15 cellular contexts compared by ENCODE assay signal in the genomic region with DNA sequence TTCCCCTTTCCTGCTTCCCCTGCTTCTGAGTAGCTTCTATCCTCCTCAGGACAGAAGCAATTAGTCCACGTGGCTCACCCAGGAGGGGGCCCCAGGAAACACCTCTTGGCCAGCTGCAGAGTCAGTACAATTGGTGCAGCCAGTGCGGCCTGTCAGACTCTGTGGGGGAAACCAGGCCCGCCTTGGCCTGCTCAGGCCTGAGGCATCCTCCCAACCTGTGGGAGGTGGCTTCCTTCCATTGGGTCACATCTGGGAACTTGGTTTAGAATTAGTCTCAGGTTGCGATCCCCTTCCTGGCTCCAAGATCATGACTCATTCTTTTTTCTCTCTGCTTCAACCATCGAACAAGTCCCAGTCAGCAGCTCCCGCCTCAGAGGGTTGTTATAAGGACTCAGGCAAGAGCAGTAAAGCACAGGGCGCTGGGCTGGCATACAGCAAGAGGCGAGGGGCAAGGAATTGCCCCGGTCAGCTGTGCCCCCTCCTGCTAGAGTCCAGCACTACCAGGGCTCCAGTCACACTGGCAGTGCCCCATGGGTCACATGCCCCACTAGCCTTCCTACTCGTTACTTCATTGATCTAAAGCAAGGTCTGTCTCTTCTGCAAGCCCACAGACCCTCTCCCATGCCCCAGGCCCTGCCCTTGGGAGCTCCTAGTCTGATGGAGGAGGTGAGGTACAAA. TPM values are rescaled to one million over a fixed set of nuclear protein-coding genes. Genes with fewer than 3 reads are reported as not detected.
DNase-seq lines count a peak whose midpoint lies in the region; ATAC-seq and TF ChIP-seq lines count a peak whose summit lies in the region.
"Had no signal": no experiment of that assay in that cellular context is flagged by ENCODE, and none has a peak within 500 bp of the region (broad histone marks: within the 10 kb centered on the region; RNA-seq: fewer than 3 reads in every experiment).

No MANE protein-coding gene starts in this region.

- H3K4me3 Mint-ChIP-seq in activated naive CD8-positive, alpha-beta T cell treated with anti-CD3 and anti-CD28 coated beads, Interleukin-2, amount 50 U/mL, for 24 hours: no peak overlapping the region
- H3K4me3 Mint-ChIP-seq: activated CD4-positive, alpha-beta T cell treated with anti-CD3 and anti-CD28 coated beads, Interleukin-2, amount 10 ng/mL, durations not matched to agents 7 days and 5 days; activated naive CD8-positive, alpha-beta T cell treated with anti-CD3 and anti-CD28 coated beads for 36 hours; effector memory CD8-positive, alpha-beta T cell; stimulated activated naive CD8-positive, alpha-beta T cell treated with anti-CD3 and anti-CD28 coated beads, Interleukin-15, Interleukin-2, amounts not matched to agents 100 ng/mL and 50 ng/mL, for 24 hours had no signal

- intact Hi-C loops in colonic mucosa (cut with DNase I): no loop called here

- H3K36me3 ChIP-seq in RWPE2 (ENCODE audit: low read depth) (no peaks in the 10 kb centered on the region), colonic mucosa (no peaks in the 10 kb centered on the region)

- H3K27me3 ChIP-seq in RWPE2 (ENCODE audit: insufficient read depth, poor library complexity, severe bottlenecking) (no peaks in the 10 kb centered on the region), colonic mucosa (no peaks in the 10 kb centered on the region)

- no peaks in the 10 kb centered on the region for H3K9me3 ChIP-seq in RWPE2 (ENCODE audit: severe bottlenecking)
- no peaks in the 10 kb centered on the region for H3K9me3 ChIP-seq in colonic mucosa

- H3K4me1 ChIP-seq in RWPE2 (ENCODE audit: insufficient read depth, poor library complexity, severe bottlenecking): peaks cover 4% of the 10 kb centered on the region
- no peaks in the 10 kb centered on the region for H3K4me1 ChIP-seq in colonic mucosa

- TF ChIP-seq CTCF in RWPE2 (IDR thresholded peaks at IDR 0.05; ENCODE audit: poor library complexity, severe bottlenecking) (no peak), fibroblast of the aortic adventitia (IDR thresholded peaks at IDR 0.05; ENCODE audit: insufficient read depth, low read length) (no peak), colonic mucosa (IDR thresholded peaks at IDR 0.05) (no peak)

- no peak overlapping the region for H3K4me3 ChIP-seq in RWPE2 (ENCODE audit: severe bottlenecking)
- H3K4me3 ChIP-seq in fibroblast of the aortic adventitia (ENCODE audit: low read depth, low read length): no peak overlapping the region
- H3K4me3 ChIP-seq in colonic mucosa: no peak overlapping the region

- peak; percentile 14 for DNase-seq in AG08395 (ENCODE audit: low spot score)
- DNase-seq in HK-2 (ENCODE audit: unreplicated experiment): peak; percentile 42
- DNase-seq in RWPE2 (ENCODE audit: low spot score): no peak
- peak; percentile 36 for DNase-seq in fibroblast of the aortic adventitia (ENCODE audit: low read depth)
- DNase-seq in colonic mucosa: no peak
- no peak for DNase-seq in activated naive CD8-positive, alpha-beta T cell treated with anti-CD3 and anti-CD28 coated beads, Interleukin-2, amount 50 U/mL, for 24 hours
- no peak for DNase-seq in COLO668 (lab: John Stamatoyannopoulos, UW; ENCODE audit: unreplicated experiment)
- no peak for DNase-seq in activated CD4-positive, alpha-beta T cell treated with anti-CD3 and anti-CD28 coated beads, Interleukin-2, amount 50 U/mL, for 4 hours
- DNase-seq: activated CD4-positive, alpha-beta T cell treated with anti-CD3 and anti-CD28 coated beads, Interleukin-2, amount 10 ng/mL, durations not matched to agents 7 days and 5 days; activated naive CD8-positive, alpha-beta T cell treated with anti-CD3 and anti-CD28 coated beads for 36 hours; effector memory CD8-positive, alpha-beta T cell; Right ventricle myocardium superior; stimulated activated CD4-positive, alpha-beta T cell treated with anti-CD3 and anti-CD28 coated beads, Interleukin-15, amount 100 ng/mL, for 24 hours had no signal

- peak; percentile 98 for ATAC-seq in RWPE2 (ENCODE audit: low read depth)
- ATAC-seq in activated naive CD8-positive, alpha-beta T cell treated with anti-CD3 and anti-CD28 coated beads, Interleukin-2, amount 50 U/mL, for 24 hours: no peak
- ATAC-seq: effector memory CD8-positive, alpha-beta T cell had no signal

- no peak overlapping the region for H3K9ac ChIP-seq in colonic mucosa (ENCODE audit: low read depth in 2 of 2, low read length in 2 of 2)

- peaks cover 8% of the 10 kb centered on the region for H3K27me3 Mint-ChIP-seq in activated naive CD8-positive, alpha-beta T cell treated with anti-CD3 and anti-CD28 coated beads, Interleukin-2, amount 50 U/mL, for 24 hours

- H3K27ac Mint-ChIP-seq in activated naive CD8-positive, alpha-beta T cell treated with anti-CD3 and anti-CD28 coated beads, Interleukin-2, amount 50 U/mL, for 24 hours: no peak overlapping the region
- H3K27ac Mint-ChIP-seq: activated CD4-positive, alpha-beta T cell treated with anti-CD3 and anti-CD28 coated beads, Interleukin-2, amount 10 ng/mL, durations not matched to agents 7 days and 5 days; activated naive CD8-positive, alpha-beta T cell treated with anti-CD3 and anti-CD28 coated beads for 36 hours; stimulated activated naive CD8-positive, alpha-beta T cell treated with anti-CD3 and anti-CD28 coated beads, Interleukin-15, Interleukin-2, amounts not matched to agents 100 ng/mL and 50 ng/mL, for 24 hours had no signal

- no peaks in the 10 kb centered on the region for H3K36me3 Mint-ChIP-seq in activated naive CD8-positive, alpha-beta T cell treated with anti-CD3 and anti-CD28 coated beads, Interleukin-2, amount 50 U/mL, for 24 hours (ENCODE audit: low read depth)
- H3K36me3 Mint-ChIP-seq: activated naive CD8-positive, alpha-beta T cell treated with anti-CD3 and anti-CD28 coated beads for 36 hours had no signal

- H3K27ac ChIP-seq in RWPE2 (ENCODE audit: poor library complexity, severe bottlenecking): peak overlapping the region; percentile 21
- H3K27ac ChIP-seq in colonic mucosa: no peak overlapping the region
- H3K27ac ChIP-seq: C4-2B had no signal

- H3K4me1 Mint-ChIP-seq in activated naive CD8-positive, alpha-beta T cell treated with anti-CD3 and anti-CD28 coated beads, Interleukin-2, amount 50 U/mL, for 24 hours: no peaks in the 10 kb centered on the region
- H3K4me1 Mint-ChIP-seq: activated naive CD8-positive, alpha-beta T cell treated with anti-CD3 and anti-CD28 coated beads for 36 hours had no signal

- H3K9me3 Mint-ChIP-seq in activated naive CD8-positive, alpha-beta T cell treated with anti-CD3 and anti-CD28 coated beads, Interleukin-2, amount 50 U/mL, for 24 hours: no peaks in the 10 kb centered on the region
- H3K9me3 Mint-ChIP-seq: activated CD4-positive, alpha-beta T cell treated with anti-CD3 and anti-CD28 coated beads, Interleukin-2, amount 10 ng/mL, durations not matched to agents 7 days and 5 days; activated naive CD8-positive, alpha-beta T cell treated with anti-CD3 and anti-CD28 coated beads for 36 hours; effector memory CD8-positive, alpha-beta T cell; stimulated activated naive CD8-positive, alpha-beta T cell treated with anti-CD3 and anti-CD28 coated beads, Interleukin-15, Interleukin-2, amounts not matched to agents 100 ng/mL and 50 ng/mL, for 24 hours had no signal

RNA-seq across cellular contexts. Expression of a gene that starts 8.1 kb away (rescaled TPM):
- not detected in 2 replicates for total RNA-seq in fibroblast of the aortic adventitia (ENCODE audit: low replicate concordance)
- total RNA-seq in colonic mucosa: not detected
- total RNA-seq: activated CD4-positive, alpha-beta T cell treated with anti-CD3 and anti-CD28 coated beads, Interleukin-2, amount 10 ng/mL, durations not matched to agents 7 days and 5 days; activated naive CD8-positive, alpha-beta T cell treated with anti-CD3 and anti-CD28 coated beads for 36 hours; Right ventricle myocardium superior had no signal

RNA-seq across cellular contexts. Expression of a gene that starts 17.7 kb away (rescaled TPM):
- total RNA-seq in fibroblast of the aortic adventitia (ENCODE audit: low replicate concordance) (not detected in 2 replicates), colonic mucosa (not detected)
- total RNA-seq: activated CD4-positive, alpha-beta T cell treated with anti-CD3 and anti-CD28 coated beads, Interleukin-2, amount 10 ng/mL, durations not matched to agents 7 days and 5 days; activated naive CD8-positive, alpha-beta T cell treated with anti-CD3 and anti-CD28 coated beads for 36 hours; Right ventricle myocardium superior had no signal

RNA-seq across cellular contexts. Expression of a gene that starts 34.6 kb away (rescaled TPM):
- total RNA-seq in fibroblast of the aortic adventitia (ENCODE audit: low replicate concordance) (10.6 and 16.6 TPM in 2 replicates), colonic mucosa (10 to 100 TPM; 13.8 to 18.4 TPM)

RNA-seq across cellular contexts. Expression of a gene that starts 36.3 kb away (rescaled TPM):
- total RNA-seq in fibroblast of the aortic adventitia (ENCODE audit: low replicate concordance): not detected in 2 replicates
- total RNA-seq in colonic mucosa: not detected
- total RNA-seq: Right ventricle myocardium superior had no signal

RNA-seq across cellular contexts. Expression of a gene that starts 53.9 kb away (rescaled TPM):
- total RNA-seq in fibroblast of the aortic adventitia (ENCODE audit: low replicate concordance) (not detected in 2 replicates), colonic mucosa (not detected)
- total RNA-seq: activated CD4-positive, alpha-beta T cell treated with anti-CD3 and anti-CD28 coated beads, Interleukin-2, amount 10 ng/mL, durations not matched to agents 7 days and 5 days; activated naive CD8-positive, alpha-beta T cell treated with anti-CD3 and anti-CD28 coated beads for 36 hours; Right ventricle myocardium superior had no signal

Comparison
In these comparisons a context has a peak if more than half of its experiments do, and no peak if none do; other contexts are left out.
1. DNase-seq: peak in AG08395 (single experiment), HK-2 (single experiment) and fibroblast of the aortic adventitia (single experiment); none in RWPE2 (single experiment), colonic mucosa (single experiment), activated naive CD8-positive, alpha-beta T cell treated with anti-CD3 and anti-CD28 coated beads, Interleukin-2, amount 50 U/mL, for 24 hours (single experiment), COLO668 (single experiment) and activated CD4-positive, alpha-beta T cell treated with anti-CD3 and anti-CD28 coated beads, Interleukin-2, amount 50 U/mL, for 4 hours (0 of 2).